ENCODE assay signal across 17 cellular contexts in the genomic region with DNA sequence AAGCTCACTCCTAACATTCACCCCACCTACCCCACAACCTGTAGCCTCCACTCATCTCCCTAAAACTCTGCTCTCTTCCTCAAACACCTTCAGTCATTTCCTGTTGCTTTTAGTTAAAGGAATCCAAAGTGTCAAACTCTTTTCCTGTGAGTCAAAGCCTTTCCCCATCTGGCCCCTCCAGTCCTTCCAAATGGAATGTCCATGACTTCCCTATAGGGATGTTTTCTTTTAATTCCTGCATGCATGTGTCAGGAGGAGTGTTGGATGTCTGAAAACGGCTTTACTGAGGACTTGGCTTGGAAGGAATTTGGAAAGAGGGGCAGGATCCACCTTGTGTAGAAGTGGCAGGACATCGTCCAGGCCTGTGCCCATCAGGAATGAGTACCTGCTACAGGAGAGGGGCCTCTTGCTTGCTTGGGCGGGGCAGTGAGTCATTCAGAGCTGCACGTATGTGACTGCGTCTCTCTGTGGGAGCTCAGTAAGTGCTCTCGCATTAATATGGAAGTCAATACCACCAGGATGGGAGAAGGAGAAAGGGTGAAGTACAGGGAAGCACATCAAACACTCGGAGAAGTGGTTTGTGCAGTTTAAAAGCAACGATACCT.
DNase-seq lines count a peak whose midpoint lies in the region; ATAC-seq, FAIRE-seq and TF ChIP-seq lines count a peak whose summit lies in the region.
"Had no signal": no experiment of that assay in that cellular context is flagged by ENCODE, and none has a peak within 500 bp of the region (broad histone marks: within the 10 kb centered on the region; RNA-seq: fewer than 3 reads in every experiment).

No MANE protein-coding gene starts in this region.

- no peaks in the 10 kb centered on the region for H3K9me3 Mint-ChIP-seq in WTC11
- H3K9me3 Mint-ChIP-seq in mesothelial cell of epicardium, result no peaks in the 10 kb centered on the region
- H3K9me3 Mint-ChIP-seq: activated B cell treated with CpG ODN at 0.5 μM for 24 hours; stimulated activated naive CD8-positive, alpha-beta T cell treated with anti-CD3 and anti-CD28 coated beads, Interleukin-15, Interleukin-2, amounts not matched to agents 100 ng/mL and 50 ng/mL, for 24 hours had no signal

- H3K4me1 ChIP-seq in kidney (ENCODE audit: control insufficient read depth in 1 of 2, insufficient read depth in 1 of 2, low read depth in 1 of 2, low read length in 2 of 2) (peaks cover 2 to 16% of the 10 kb centered on the region in 2 donors), gastrocnemius medialis (no peaks in the 10 kb centered on the region)
- H3K4me1 ChIP-seq: parathyroid adenoma had no signal

- intact Hi-C loops in kidney (cut with DNase I), result no loop called here
- intact Hi-C loops in gastrocnemius medialis (cut with DNase I; ENCODE audit: low total_unique reads), result no loop called here

- no peaks in the 10 kb centered on the region for H3K36me3 ChIP-seq in kidney (ENCODE audit: control insufficient read depth in 1 of 2, insufficient read depth in 2 of 2, low read length in 2 of 2)
- no peaks in the 10 kb centered on the region for H3K36me3 ChIP-seq in gastrocnemius medialis

- H3K36me3 Mint-ChIP-seq in WTC11 (no peaks in the 10 kb centered on the region), mesothelial cell of epicardium (no peaks in the 10 kb centered on the region)

- CTCF ChIA-PET in WTC11 (lab: Charles Lee), result interaction anchor here (1.0 to 1.6 kb wide), 6 partner anchors 11 to 99 kb away, joined by 3 to 6 read pairs (median 4); no protein-coding TSS in a partner anchor

- H3K27me3 ChIP-seq in gastrocnemius medialis, result peaks cover 0 to 3% (median 0%) of the 10 kb centered on the region in 3 donors
- H3K27me3 ChIP-seq: body of pancreas had no signal

- H3K9ac ChIP-seq in kidney (ENCODE audit: low read length in 2 of 2), result no peak overlapping the region
- H3K9ac ChIP-seq: parathyroid adenoma had no signal

- DNase-seq in AG20443 (ENCODE audit: low spot score) (peak; percentile 56), HT1080 (ENCODE audit: low read depth) (peak; percentile 74), WTC11 (ENCODE audit: low spot score) (no peak), kidney (peak; percentile 67), activated gamma-delta T cell (lab: John Stamatoyannopoulos, UW) (no peak), gastrocnemius medialis (no peak), mesothelial cell of epicardium (ENCODE audit: low spot score in 2 of 2, unreplicated experiment in 2 of 2) (no peak), substantia nigra (lab: John Stamatoyannopoulos, UW) (no peak)
- DNase-seq: activated B cell treated with CpG ODN at 0.5 μM for 24 hours; activated naive CD4-positive, alpha-beta T cell; body of pancreas; Calu3; left colon; NCI-H2081 treated with DMSO at 0.1 percent for 48 hours; NK-92 treated with Interleukin-12 subunit alpha and Interleukin-12 subunit beta, amount 100 ng/mL, for 24 hours had no signal

- no peak for TF ChIP-seq POLR2A in gastrocnemius medialis (IDR thresholded peaks at IDR 0.05)

- no peak for FAIRE-seq in kidney (lab: Jason Lieb, UNC)

- H3K4me3 ChIP-seq in kidney (ENCODE audit: low read length in 2 of 2), result no peak overlapping the region
- no peak overlapping the region for H3K4me3 ChIP-seq in gastrocnemius medialis
- H3K4me3 ChIP-seq: body of pancreas had no signal

- peaks cover 8% of the 10 kb centered on the region for H3K4me1 Mint-ChIP-seq in WTC11
- H3K4me1 Mint-ChIP-seq in mesothelial cell of epicardium, result peaks cover 3% of the 10 kb centered on the region
- H3K4me1 Mint-ChIP-seq: activated B cell treated with CpG ODN at 0.5 μM for 24 hours had no signal

- H3K9me3 ChIP-seq in kidney (ENCODE audit: control insufficient read depth in 1 of 2, low read length in 2 of 2) (no peaks in the 10 kb centered on the region), gastrocnemius medialis (no peaks in the 10 kb centered on the region)
- H3K9me3 ChIP-seq: body of pancreas had no signal

- TF ChIP-seq CTCF in WTC11 (IDR thresholded peaks at IDR 0.05) (no peak), kidney (IDR thresholded peaks at IDR 0.05; ENCODE audit: borderline replicate concordance, extremely low read depth, insufficient read depth) (no peak), gastrocnemius medialis (IDR thresholded peaks at IDR 0.05 in 4 of 5, conservative IDR thresholded peaks at IDR 0.05 in 1 of 5) (no peak), mesothelial cell of epicardium (IDR thresholded peaks at IDR 0.05; ENCODE audit: unreplicated experiment) (no peak)

- in situ Hi-C loops in gastrocnemius medialis (cut with MboI; ENCODE audit: low sequenced_read_pairs in 4 of 4), result no loop called here

- no peaks in the 10 kb centered on the region for H3K27me3 Mint-ChIP-seq in WTC11 (ENCODE audit: low read depth)
- peaks cover 84% of the 10 kb centered on the region for H3K27me3 Mint-ChIP-seq in mesothelial cell of epicardium (ENCODE audit: low read depth)
- H3K27me3 Mint-ChIP-seq: activated B cell treated with CpG ODN at 0.5 μM for 24 hours; stimulated activated naive CD8-positive, alpha-beta T cell treated with anti-CD3 and anti-CD28 coated beads, Interleukin-15, Interleukin-2, amounts not matched to agents 100 ng/mL and 50 ng/mL, for 24 hours had no signal

- H3K27ac Mint-ChIP-seq in WTC11 (no peak overlapping the region; the same call in 1 of the 2 replicates), mesothelial cell of epicardium (no peak overlapping the region)
- H3K27ac Mint-ChIP-seq: activated B cell treated with CpG ODN at 0.5 μM for 24 hours; stimulated activated naive CD8-positive, alpha-beta T cell treated with anti-CD3 and anti-CD28 coated beads, Interleukin-15, Interleukin-2, amounts not matched to agents 100 ng/mL and 50 ng/mL, for 24 hours had no signal

- POLR2A ChIA-PET in WTC11 (lab: Charles Lee), result no interaction called here

- H3K4me3 Mint-ChIP-seq in WTC11, result no peak overlapping the region
- no peak overlapping the region for H3K4me3 Mint-ChIP-seq in mesothelial cell of epicardium
- H3K4me3 Mint-ChIP-seq: activated B cell treated with CpG ODN at 0.5 μM for 24 hours; stimulated activated naive CD8-positive, alpha-beta T cell treated with anti-CD3 and anti-CD28 coated beads, Interleukin-15, Interleukin-2, amounts not matched to agents 100 ng/mL and 50 ng/mL, for 24 hours had no signal

- ATAC-seq in WTC11, result peak; percentile 48
- ATAC-seq in gastrocnemius medialis, result no peak
- ATAC-seq: body of pancreas, left colon had no signal

- H3K27ac ChIP-seq in kidney (ENCODE audit: low read depth in 2 of 2, low read length in 2 of 2) (no peak overlapping the region), gastrocnemius medialis (no peak overlapping the region), substantia nigra (ENCODE audit: low read depth, low read length, poor library complexity, severe bottlenecking) (no peak overlapping the region)
- H3K27ac ChIP-seq: body of pancreas, parathyroid adenoma had no signal

TF ChIP-seq in WTC11, 78 proteins besides CTCF, POLR2A, EP300 and RAD21 (continues in another document):
- TF ChIP-seq, protein P1, sequence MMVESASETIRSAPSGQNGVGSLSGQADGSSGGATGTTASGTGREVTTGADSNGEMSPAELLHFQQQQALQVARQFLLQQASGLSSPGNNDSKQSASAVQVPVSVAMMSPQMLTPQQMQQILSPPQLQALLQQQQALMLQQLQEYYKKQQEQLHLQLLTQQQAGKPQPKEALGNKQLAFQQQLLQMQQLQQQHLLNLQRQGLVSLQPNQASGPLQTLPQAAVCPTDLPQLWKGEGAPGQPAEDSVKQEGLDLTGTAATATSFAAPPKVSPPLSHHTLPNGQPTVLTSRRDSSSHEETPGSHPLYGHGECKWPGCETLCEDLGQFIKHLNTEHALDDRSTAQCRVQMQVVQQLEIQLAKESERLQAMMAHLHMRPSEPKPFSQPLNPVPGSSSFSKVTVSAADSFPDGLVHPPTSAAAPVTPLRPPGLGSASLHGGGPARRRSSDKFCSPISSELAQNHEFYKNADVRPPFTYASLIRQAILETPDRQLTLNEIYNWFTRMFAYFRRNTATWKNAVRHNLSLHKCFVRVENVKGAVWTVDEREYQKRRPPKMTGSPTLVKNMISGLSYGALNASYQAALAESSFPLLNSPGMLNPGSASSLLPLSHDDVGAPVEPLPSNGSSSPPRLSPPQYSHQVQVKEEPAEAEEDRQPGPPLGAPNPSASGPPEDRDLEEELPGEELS (CRISPR knock-in tag; IDR thresholded peaks at IDR 0.05), result no peak
- TF ChIP-seq GTF2I (CRISPR knock-in tag; conservative IDR thresholded peaks at IDR 0.05) (no peak), ZNF425 (CRISPR knock-in tag; conservative IDR thresholded peaks at IDR 0.05) (no peak), GABPB1 (CRISPR knock-in tag; IDR thresholded peaks at IDR 0.05) (no peak), ETV6 (CRISPR knock-in tag; IDR thresholded peaks at IDR 0.05) (no peak), GRHL2 (CRISPR knock-in tag; IDR thresholded peaks at IDR 0.05; ENCODE audit: insufficient replicate concordance, severe bottlenecking) (no peak)
- TF ChIP-seq, protein P2, sequence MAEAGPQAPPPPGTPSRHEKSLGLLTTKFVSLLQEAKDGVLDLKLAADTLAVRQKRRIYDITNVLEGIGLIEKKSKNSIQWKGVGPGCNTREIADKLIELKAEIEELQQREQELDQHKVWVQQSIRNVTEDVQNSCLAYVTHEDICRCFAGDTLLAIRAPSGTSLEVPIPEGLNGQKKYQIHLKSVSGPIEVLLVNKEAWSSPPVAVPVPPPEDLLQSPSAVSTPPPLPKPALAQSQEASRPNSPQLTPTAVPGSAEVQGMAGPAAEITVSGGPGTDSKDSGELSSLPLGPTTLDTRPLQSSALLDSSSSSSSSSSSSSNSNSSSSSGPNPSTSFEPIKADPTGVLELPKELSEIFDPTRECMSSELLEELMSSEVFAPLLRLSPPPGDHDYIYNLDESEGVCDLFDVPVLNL (CRISPR knock-in tag; IDR thresholded peaks at IDR 0.05; ENCODE audit: borderline replicate concordance, low read depth), result no peak

Comparison
In these comparisons a context has a peak if more than half of its experiments do, and no peak if none do; other contexts are left out.
1. DNase-seq: peak in AG20443 (single experiment), HT1080 (single experiment) and kidney (single experiment); none in WTC11 (single experiment), activated gamma-delta T cell (single experiment), gastrocnemius medialis (0 of 2), mesothelial cell of epicardium (0 of 2) and substantia nigra (0 of 49).